Comparison of ENCODE assay signal across 29 cellular contexts in genomic region chr10:97393034-97393573, GRCh38.
"Had no signal": no experiment of that assay in that cellular context is flagged by ENCODE, and none has a peak within 500 bp of the region (broad histone marks: within the 10 kb centered on the region; RNA-seq: fewer than 3 reads in every experiment).

No MANE protein-coding gene starts in this region.

- H3K4me1 Mint-ChIP-seq: activated CD4-positive, alpha-beta T cell treated with anti-CD3 and anti-CD28 coated beads for 36 hours; activated naive CD4-positive, alpha-beta T cell treated with anti-CD3 and anti-CD28 coated beads, Interleukin-2, amount 10 ng/mL, durations not matched to agents 7 days and 5 days; activated naive CD8-positive, alpha-beta T cell treated with anti-CD3 and anti-CD28 coated beads, Interleukin-2, amount 50 U/mL, for 24 hours; nephron; stimulated activated memory B cell treated with anti-CD40 and anti-IgM and Interleukin-4, amounts not matched to agents 10 μg/mL and 1 μg/mL and 100 μg/mL, for 72 hours; stimulated activated naive CD8-positive, alpha-beta T cell treated with anti-CD3 and anti-CD28 coated beads, Interleukin-15, amount 100 ng/mL, for 72 hours had no signal

- H3K27ac Mint-ChIP-seq: activated CD4-positive, alpha-beta T cell treated with anti-CD3 and anti-CD28 coated beads for 36 hours; activated naive CD4-positive, alpha-beta T cell treated with anti-CD3 and anti-CD28 coated beads, Interleukin-2, amount 10 ng/mL, durations not matched to agents 7 days and 5 days; activated naive CD8-positive, alpha-beta T cell treated with anti-CD3 and anti-CD28 coated beads, Interleukin-2, amount 50 U/mL, for 24 hours; nephron; progenitor cell of endocrine pancreas; stimulated activated memory B cell treated with anti-CD40 and anti-IgM and Interleukin-4, amounts not matched to agents 10 μg/mL and 1 μg/mL and 100 μg/mL, for 72 hours; T-helper 2 cell treated with Interferon-gamma antibody and Interleukin-4, amounts not matched to agents 5 μg/mL and 100 μg/mL, for 36 hours had no signal

- H3K27me3 ChIP-seq: heart right ventricle, left lung, ovary, upper lobe of left lung, vagina had no signal

- H3K27ac ChIP-seq: heart right ventricle, left lung, lower lobe of right lung, ovary, upper lobe of left lung, vagina had no signal

- H3K9me3 Mint-ChIP-seq: activated naive CD4-positive, alpha-beta T cell treated with anti-CD3 and anti-CD28 coated beads, Interleukin-2, amount 10 ng/mL, durations not matched to agents 7 days and 5 days; activated naive CD8-positive, alpha-beta T cell treated with anti-CD3 and anti-CD28 coated beads, Interleukin-2, amount 50 U/mL, for 24 hours; effector memory CD8-positive, alpha-beta T cell; nephron; stimulated activated memory B cell treated with anti-CD40 and anti-IgM and Interleukin-4, amounts not matched to agents 10 μg/mL and 1 μg/mL and 100 μg/mL, for 72 hours; stimulated activated naive CD8-positive, alpha-beta T cell treated with anti-CD3 and anti-CD28 coated beads, Interleukin-15, amount 100 ng/mL, for 72 hours; T-helper 2 cell treated with Interferon-gamma antibody and Interleukin-4, amounts not matched to agents 5 μg/mL and 100 μg/mL, for 36 hours had no signal

- ATAC-seq: activated CD4-positive, alpha-beta T cell treated with anti-CD3 and anti-CD28 coated beads for 36 hours; activated naive CD8-positive, alpha-beta T cell treated with anti-CD3 and anti-CD28 coated beads, Interleukin-2, amount 50 U/mL, for 24 hours; effector memory CD8-positive, alpha-beta T cell; heart right ventricle; left lung; lower lobe of right lung; sciatic nerve; stimulated activated memory B cell treated with anti-CD40 and anti-IgM and Interleukin-4, amounts not matched to agents 10 μg/mL and 1 μg/mL and 100 μg/mL, for 72 hours; stimulated activated naive CD8-positive, alpha-beta T cell treated with anti-CD3 and anti-CD28 coated beads, Interleukin-15, amount 100 ng/mL, for 72 hours had no signal

- H3K36me3 ChIP-seq: ovary had no signal

- DNase-seq: activated CD4-positive, alpha-beta T cell treated with anti-CD3 and anti-CD28 coated beads for 36 hours; activated CD4-positive, alpha-beta T cell treated with anti-CD3 and anti-CD28 coated beads, Interleukin-2, amount 50 U/mL, for 48 hours; activated CD4-positive, CD25-positive, alpha-beta regulatory T cell; activated gamma-delta T cell; activated naive CD4-positive, alpha-beta T cell treated with anti-CD3 and anti-CD28 coated beads, Interleukin-2, amount 10 ng/mL, durations not matched to agents 7 days and 5 days; activated naive CD8-positive, alpha-beta T cell treated with anti-CD3 and anti-CD28 coated beads, Interleukin-2, amount 50 U/mL, for 24 hours; amygdala; caudate nucleus; cortex of kidney; effector memory CD8-positive, alpha-beta T cell; erythroblast; heart right ventricle; kidney glomerular epithelial cell; left lung; lower lobe of right lung; mesendoderm; ovary; retina; small intestine; stimulated activated CD4-positive, alpha-beta T cell treated with anti-CD3 and anti-CD28 coated beads, Interleukin-4, amount 100 ng/mL, for 24 hours; stimulated activated naive CD8-positive, alpha-beta T cell treated with anti-CD3 and anti-CD28 coated beads, Interleukin-15, amount 100 ng/mL, for 72 hours; substantia nigra; upper lobe of left lung had no signal

- H3K9me3 ChIP-seq: heart right ventricle, left lung, lower lobe of right lung, ovary, upper lobe of left lung, vagina had no signal

- H3K4me3 Mint-ChIP-seq: activated CD4-positive, alpha-beta T cell treated with anti-CD3 and anti-CD28 coated beads for 36 hours; activated naive CD4-positive, alpha-beta T cell treated with anti-CD3 and anti-CD28 coated beads, Interleukin-2, amount 10 ng/mL, durations not matched to agents 7 days and 5 days; activated naive CD8-positive, alpha-beta T cell treated with anti-CD3 and anti-CD28 coated beads, Interleukin-2, amount 50 U/mL, for 24 hours; effector memory CD8-positive, alpha-beta T cell; nephron; stimulated activated memory B cell treated with anti-CD40 and anti-IgM and Interleukin-4, amounts not matched to agents 10 μg/mL and 1 μg/mL and 100 μg/mL, for 72 hours; stimulated activated naive CD8-positive, alpha-beta T cell treated with anti-CD3 and anti-CD28 coated beads, Interleukin-15, amount 100 ng/mL, for 72 hours; T-helper 2 cell treated with Interferon-gamma antibody and Interleukin-4, amounts not matched to agents 5 μg/mL and 100 μg/mL, for 36 hours had no signal

- H3K4me1 ChIP-seq: heart right ventricle, left lung, lower lobe of right lung, upper lobe of left lung, vagina had no signal

- H3K27me3 Mint-ChIP-seq: activated CD4-positive, alpha-beta T cell treated with anti-CD3 and anti-CD28 coated beads for 36 hours; activated naive CD4-positive, alpha-beta T cell treated with anti-CD3 and anti-CD28 coated beads, Interleukin-2, amount 10 ng/mL, durations not matched to agents 7 days and 5 days; activated naive CD8-positive, alpha-beta T cell treated with anti-CD3 and anti-CD28 coated beads, Interleukin-2, amount 50 U/mL, for 24 hours; effector memory CD8-positive, alpha-beta T cell; progenitor cell of endocrine pancreas; stimulated activated memory B cell treated with anti-CD40 and anti-IgM and Interleukin-4, amounts not matched to agents 10 μg/mL and 1 μg/mL and 100 μg/mL, for 72 hours; stimulated activated naive CD8-positive, alpha-beta T cell treated with anti-CD3 and anti-CD28 coated beads, Interleukin-15, amount 100 ng/mL, for 72 hours had no signal

- H3K4me3 ChIP-seq: heart right ventricle, left lung, lower lobe of right lung, ovary, upper lobe of left lung, vagina had no signal
